In the genomic region with DNA sequence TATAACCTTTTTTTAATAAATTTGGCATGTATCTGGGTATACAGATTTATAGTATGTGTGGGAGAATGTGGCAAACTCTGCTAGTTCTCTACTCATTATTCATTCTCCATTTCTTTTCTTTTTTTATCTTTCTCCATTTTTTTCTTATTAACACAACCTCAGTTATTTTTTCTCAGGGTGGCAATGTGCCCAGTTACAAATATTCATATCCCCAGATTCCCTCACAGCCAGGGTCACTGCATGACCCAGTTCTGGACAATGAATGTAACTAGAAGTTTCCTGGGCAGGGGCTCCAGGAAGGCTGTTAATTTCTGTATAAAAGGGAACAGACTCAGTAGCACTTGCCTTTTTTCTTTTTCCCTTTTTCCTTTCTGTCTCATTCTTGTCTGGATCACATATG, we compare ENCODE assay signal across 21 cellular contexts.
DNase-seq lines count a peak whose midpoint lies in the region; ATAC-seq and TF ChIP-seq lines count a peak whose summit lies in the region.
"Had no signal": no experiment of that assay in that cellular context is flagged by ENCODE, and none has a peak within 500 bp of the region (broad histone marks: within the 10 kb centered on the region; RNA-seq: fewer than 3 reads in every experiment).

No MANE protein-coding gene starts in this region.

- H3K27ac Mint-ChIP-seq in activated T-cell treated with anti-CD3 and anti-CD28 coated beads, Interleukin-2, amount 50 U/mL, for 72 hours = peak overlapping the region; percentile 35
- peak overlapping the region; percentile 54 for H3K27ac Mint-ChIP-seq in activated B cell treated with CpG ODN at 0.5 μM for 24 hours
- H3K27ac Mint-ChIP-seq in type B pancreatic cell = peak overlapping the region; percentile 37

- no peak for ATAC-seq in activated T-cell treated with anti-CD3 and anti-CD28 coated beads, Interleukin-2, amount 50 U/mL, for 72 hours (replicated peaks in 1 of 2)
- ATAC-seq in activated B cell treated with CpG ODN at 0.5 μM for 24 hours (ENCODE audit: low read depth) (no peak), HG02798 (IDR thresholded peaks at IDR 0.05; ENCODE audit: poor library complexity, unreplicated experiment) (no peak)
- ATAC-seq: left lung had no signal

- CTCF ChIA-PET in activated B cell treated with CpG ODN at 0.5 μM for 24 hours (lab: Charles Lee) = no interaction called here

- POLR2A ChIA-PET in activated B cell treated with CpG ODN at 0.5 μM for 24 hours (lab: Charles Lee) = interaction anchor here (0.6 to 1.5 kb wide), 2 partner anchors 18 to 84 kb away, joined by 5 to 8 read pairs; no protein-coding TSS in a partner anchor

- DNase-seq in activated T-cell treated with anti-CD3 and anti-CD28 coated beads, Interleukin-2, amount 50 U/mL, for 72 hours = no peak
- DNase-seq in activated T-cell treated with anti-CD3 and anti-CD28 coated beads for 4 hours (no peak), activated B cell treated with CpG ODN at 0.5 μM for 24 hours (no peak), choroid plexus epithelial cell (ENCODE audit: low read depth) (peak; percentile 19), type B pancreatic cell (ENCODE audit: extremely low spot score, unreplicated experiment) (no peak), NCI-H345 (lab: John Stamatoyannopoulos, UW) (no peak), CD1c-positive myeloid dendritic cell (ENCODE audit: extremely low spot score) (no peak)
- DNase-seq: amniotic stem cell; DND-41; esophagus squamous epithelium; left lung; MG63; NCI-H1694; NCI-H774; PC-9; SIG-M5; small intestine; stimulated activated CD4-positive, alpha-beta T cell treated with anti-CD3 and anti-CD28 coated beads, Interleukin-2, amount 100 ng/mL, for 48 hours; T-helper 9 cell had no signal

- no peak for TF ChIP-seq CTCF in activated B cell treated with CpG ODN at 0.5 μM for 24 hours (IDR thresholded peaks at IDR 0.05)
- no peak for TF ChIP-seq CTCF in choroid plexus epithelial cell (conservative IDR thresholded peaks at IDR 0.05; ENCODE audit: low read depth, low read length)
- no peak for TF ChIP-seq CTCF in type B pancreatic cell (conservative IDR thresholded peaks at IDR 0.05)

- no peaks in the 10 kb centered on the region for H3K27me3 Mint-ChIP-seq in activated T-cell treated with anti-CD3 and anti-CD28 coated beads, Interleukin-2, amount 50 U/mL, for 72 hours (ENCODE audit: low read depth)
- no peaks in the 10 kb centered on the region for H3K27me3 Mint-ChIP-seq in activated B cell treated with CpG ODN at 0.5 μM for 24 hours
- H3K27me3 Mint-ChIP-seq in type B pancreatic cell = no peaks in the 10 kb centered on the region

- H3K4me1 Mint-ChIP-seq in activated T-cell treated with anti-CD3 and anti-CD28 coated beads, Interleukin-2, amount 50 U/mL, for 72 hours (ENCODE audit: low read depth) = peaks cover 60% of the 10 kb centered on the region
- H3K4me1 Mint-ChIP-seq in activated B cell treated with CpG ODN at 0.5 μM for 24 hours (peaks cover 21% of the 10 kb centered on the region), type B pancreatic cell (ENCODE audit: unreplicated experiment) (peaks cover 10% of the 10 kb centered on the region)

- peaks cover 13 to 17% of the 10 kb centered on the region in 2 donors for H3K9me3 Mint-ChIP-seq in activated T-cell treated with anti-CD3 and anti-CD28 coated beads, Interleukin-2, amount 50 U/mL, for 72 hours
- peaks cover 11% of the 10 kb centered on the region for H3K9me3 Mint-ChIP-seq in activated B cell treated with CpG ODN at 0.5 μM for 24 hours
- peaks cover 26% of the 10 kb centered on the region for H3K9me3 Mint-ChIP-seq in type B pancreatic cell

- peaks cover 26 to 49% of the 10 kb centered on the region in 2 donors for H3K36me3 Mint-ChIP-seq in activated T-cell treated with anti-CD3 and anti-CD28 coated beads, Interleukin-2, amount 50 U/mL, for 72 hours (ENCODE audit: insufficient read depth in 2 of 2)
- peaks cover 32% of the 10 kb centered on the region for H3K36me3 Mint-ChIP-seq in activated B cell treated with CpG ODN at 0.5 μM for 24 hours (ENCODE audit: low read depth)
- H3K36me3 Mint-ChIP-seq in type B pancreatic cell = peaks cover 5% of the 10 kb centered on the region

- H3K4me3 Mint-ChIP-seq in activated T-cell treated with anti-CD3 and anti-CD28 coated beads, Interleukin-2, amount 50 U/mL, for 72 hours = peak overlapping the region; percentile 53 to 58
- H3K4me3 Mint-ChIP-seq in activated B cell treated with CpG ODN at 0.5 μM for 24 hours (no peak overlapping the region), type B pancreatic cell (no peak overlapping the region)

- intact Hi-C loops in activated B cell treated with CpG ODN at 0.5 μM for 24 hours (cut with micrococcal nuclease) = loop anchor here (2.0 kb wide), 1 partner anchor 18 kb away; no protein-coding TSS in a partner anchor

- H3K4me3 ChIP-seq in choroid plexus epithelial cell (ENCODE audit: low read depth, low read length) = no peak overlapping the region
- H3K4me3 ChIP-seq: esophagus squamous epithelium, left lung, MG63, PC-9, vagina had no signal

Comparison
In these comparisons a context has a peak if more than half of its experiments do, and no peak if none do; other contexts are left out.
1. H3K4me3 Mint-ChIP-seq: peak in activated T-cell treated with anti-CD3 and anti-CD28 coated beads, Interleukin-2, amount 50 U/mL, for 72 hours (2 of 2); none in activated B cell treated with CpG ODN at 0.5 μM for 24 hours (single experiment) and type B pancreatic cell (single experiment).
2. Peak in every context shown above with its lines, with median percentiles within 50 percentile points of each other: H3K27ac Mint-ChIP-seq.